In genomic region chr11:73961321-73961720, GRCh38 we compare ENCODE assay signal across 26 cellular contexts. TPM values are rescaled to one million over a fixed set of nuclear protein-coding genes. Genes with fewer than 3 reads are reported as not detected.
A peak's percentile ranks its signal among the peaks of the same experiment; 100 is the strongest.
DNase-seq lines count a peak whose midpoint lies in the region; ATAC-seq lines count a peak whose summit lies in the region.
"Had no signal": no experiment of that assay in that cellular context is flagged by ENCODE, and none has a peak within 500 bp of the region (broad histone marks: within the 10 kb centered on the region; RNA-seq: fewer than 3 reads in every experiment).

No MANE protein-coding gene starts in this region.

- H3K27ac Mint-ChIP-seq in activated T-cell treated with anti-CD3 and anti-CD28 coated beads, Interleukin-2, amount 50 U/mL, for 24 hours, result no peak overlapping the region
- no peak overlapping the region for H3K27ac Mint-ChIP-seq in stimulated activated effector memory CD8-positive, alpha-beta T cell treated with anti-CD3 and anti-CD28 coated beads, Interleukin-12 subunit alpha, Interleukin-12 subunit beta, amount 100 ng/mL, for 72 hours
- H3K27ac Mint-ChIP-seq: activated naive CD4-positive, alpha-beta T cell treated with anti-CD3 and anti-CD28 coated beads, Interleukin-2, amount 50 U/mL, for 24 hours; activated T-helper 17 cell treated with anti-CD3 and anti-CD28 coated beads, Interleukin-2, amount 50 U/mL, for 72 hours; IgD-negative memory B cell had no signal

- no peaks in the 10 kb centered on the region for H3K36me3 Mint-ChIP-seq in activated T-cell treated with anti-CD3 and anti-CD28 coated beads, Interleukin-2, amount 50 U/mL, for 24 hours (ENCODE audit: low read depth)
- H3K36me3 Mint-ChIP-seq in stimulated activated effector memory CD8-positive, alpha-beta T cell treated with anti-CD3 and anti-CD28 coated beads, Interleukin-12 subunit alpha, Interleukin-12 subunit beta, amount 100 ng/mL, for 72 hours, result no peaks in the 10 kb centered on the region
- H3K36me3 Mint-ChIP-seq: activated naive CD4-positive, alpha-beta T cell treated with anti-CD3 and anti-CD28 coated beads, Interleukin-2, amount 50 U/mL, for 24 hours; CD4-positive, CD25-positive, alpha-beta regulatory T cell; IgD-negative memory B cell had no signal

- H3K4me1 Mint-ChIP-seq in activated T-cell treated with anti-CD3 and anti-CD28 coated beads, Interleukin-2, amount 50 U/mL, for 24 hours (ENCODE audit: low read depth), result peaks cover 27% of the 10 kb centered on the region
- H3K4me1 Mint-ChIP-seq in stimulated activated effector memory CD8-positive, alpha-beta T cell treated with anti-CD3 and anti-CD28 coated beads, Interleukin-12 subunit alpha, Interleukin-12 subunit beta, amount 100 ng/mL, for 72 hours, result peaks cover 11% of the 10 kb centered on the region

- intact Hi-C loops in posterior cingulate gyrus (cut with DNase I), result loop anchor here (5.0 kb wide), 2 partner anchors 131 to 486 kb away; no protein-coding TSS in a partner anchor

- H3K9me3 Mint-ChIP-seq in activated T-cell treated with anti-CD3 and anti-CD28 coated beads, Interleukin-2, amount 50 U/mL, for 24 hours, result no peaks in the 10 kb centered on the region
- no peaks in the 10 kb centered on the region for H3K9me3 Mint-ChIP-seq in stimulated activated effector memory CD8-positive, alpha-beta T cell treated with anti-CD3 and anti-CD28 coated beads, Interleukin-12 subunit alpha, Interleukin-12 subunit beta, amount 100 ng/mL, for 72 hours
- H3K9me3 Mint-ChIP-seq: activated naive CD4-positive, alpha-beta T cell treated with anti-CD3 and anti-CD28 coated beads, Interleukin-2, amount 50 U/mL, for 24 hours; activated T-helper 17 cell treated with anti-CD3 and anti-CD28 coated beads, Interleukin-2, amount 50 U/mL, for 72 hours; CD4-positive, CD25-positive, alpha-beta regulatory T cell; central memory CD8-positive, alpha-beta T cell; IgD-negative memory B cell had no signal

- peaks cover 18% of the 10 kb centered on the region for H3K27me3 Mint-ChIP-seq in activated T-cell treated with anti-CD3 and anti-CD28 coated beads, Interleukin-2, amount 50 U/mL, for 24 hours

- ATAC-seq in esophagus mucosa (peak; percentile 24), GM18517 (IDR thresholded peaks at IDR 0.05; ENCODE audit: unreplicated experiment) (no peak), GM21360 (IDR thresholded peaks at IDR 0.05; ENCODE audit: unreplicated experiment) (no peak)
- no peak for ATAC-seq in stimulated activated effector memory CD8-positive, alpha-beta T cell treated with anti-CD3 and anti-CD28 coated beads, Interleukin-12 subunit alpha, Interleukin-12 subunit beta, amount 100 ng/mL, for 72 hours
- ATAC-seq: activated T-helper 17 cell treated with anti-CD3 and anti-CD28 coated beads, Interleukin-2, amount 50 U/mL, for 72 hours; left cardiac atrium; Right ventricle myocardium inferior; stimulated activated naive CD8-positive, alpha-beta T cell treated with anti-CD3 and anti-CD28 coated beads, Interleukin-15, Interleukin-2, amounts not matched to agents 100 U/mL and 50 U/mL, for 24 hours had no signal

- no peak overlapping the region for H3K4me3 Mint-ChIP-seq in activated T-cell treated with anti-CD3 and anti-CD28 coated beads, Interleukin-2, amount 50 U/mL, for 24 hours
- H3K4me3 Mint-ChIP-seq in stimulated activated effector memory CD8-positive, alpha-beta T cell treated with anti-CD3 and anti-CD28 coated beads, Interleukin-12 subunit alpha, Interleukin-12 subunit beta, amount 100 ng/mL, for 72 hours, result no peak overlapping the region
- H3K4me3 Mint-ChIP-seq: activated naive CD4-positive, alpha-beta T cell treated with anti-CD3 and anti-CD28 coated beads, Interleukin-2, amount 50 U/mL, for 24 hours; activated T-helper 17 cell treated with anti-CD3 and anti-CD28 coated beads, Interleukin-2, amount 50 U/mL, for 72 hours; CD4-positive, CD25-positive, alpha-beta regulatory T cell; central memory CD8-positive, alpha-beta T cell; IgD-negative memory B cell had no signal

- DNase-seq in ELR (ENCODE audit: low read depth) (peak; percentile 30), M059J (ENCODE audit: low read depth) (peak; percentile 49), posterior cingulate gyrus (peak in 6 of 10 donors; percentile 29 to 87 (median 71))
- no peak for DNase-seq in activated T-cell treated with anti-CD3 and anti-CD28 coated beads, Interleukin-2, amount 50 U/mL, for 24 hours
- no peak for DNase-seq in stimulated activated effector memory CD8-positive, alpha-beta T cell treated with anti-CD3 and anti-CD28 coated beads, Interleukin-12 subunit alpha, Interleukin-12 subunit beta, amount 100 ng/mL, for 72 hours (ENCODE audit: low spot score in 2 of 2)
- DNase-seq: activated CD4-positive, alpha-beta T cell treated with anti-CD3 and anti-CD28 coated beads, Interleukin-2, amount 50 U/mL, for 1 hour; CD4-positive, CD25-positive, alpha-beta regulatory T cell; left cardiac atrium; NCI-H1105; NCI-H2029 treated with DMSO at 0.1 percent for 48 hours; NCI-H345; NCI-H82; stimulated activated naive CD8-positive, alpha-beta T cell treated with anti-CD3 and anti-CD28 coated beads, Interleukin-15, Interleukin-2, amounts not matched to agents 100 U/mL and 50 U/mL, for 24 hours; T-helper 9 cell; tibial artery had no signal

RNA-seq across cellular contexts. Expression of gene DNAJB13, which starts 10.5 kb away (rescaled TPM):
- total RNA-seq in M059J (2014; rRNA removed; shearing (Covaris generic)), result not detected in 2 replicates
- total RNA-seq in esophagus mucosa, result not detected
- total RNA-seq: CD4-positive, CD25-positive, alpha-beta regulatory T cell; Daoy; left cardiac atrium; omental fat pad; right atrium auricular region; Right ventricle myocardium inferior had no signal

RNA-seq across cellular contexts. Expression of gene UCP2, which starts 21.3 kb away (rescaled TPM):
- 21.4 and 28.0 TPM in 2 replicates for total RNA-seq in M059J (2014; rRNA removed; shearing (Covaris generic))
- total RNA-seq in esophagus mucosa, result 5.3 TPM

RNA-seq across cellular contexts. Expression of gene UCP3, which starts 47.6 kb away (rescaled TPM):
- total RNA-seq in M059J (2014; rRNA removed; shearing (Covaris generic)), result 0.10 and 0.15 TPM in 2 replicates
- total RNA-seq in esophagus mucosa, result 0.28 TPM

Comparison
In these comparisons a context has a peak if more than half of its experiments do, and no peak if none do; other contexts are left out.
1. DNase-seq: peak in ELR (single experiment), M059J (single experiment) and posterior cingulate gyrus (6 of 10); none in activated T-cell treated with anti-CD3 and anti-CD28 coated beads, Interleukin-2, amount 50 U/mL, for 24 hours (single experiment) and stimulated activated effector memory CD8-positive, alpha-beta T cell treated with anti-CD3 and anti-CD28 coated beads, Interleukin-12 subunit alpha, Interleukin-12 subunit beta, amount 100 ng/mL, for 72 hours (0 of 2).